1 cellular context compared by ENCODE assay signal in genomic region chr20:53283597-53283996, GRCh38.
TF ChIP-seq lines count a peak whose summit lies in the region.

No MANE protein-coding gene starts in this region.

TF ChIP-seq in GM23338, 12 proteins besides CTCF, POLR2A, EP300 and RAD21 (continued from another document):
- TF ChIP-seq ZNF462 (CRISPR knock-in tag; IDR thresholded peaks at IDR 0.05) = no peak
- TF ChIP-seq STAT1 (IDR thresholded peaks at IDR 0.05; ENCODE audit: unreplicated experiment) = no peak
- no peak for TF ChIP-seq ZNF331 (CRISPR knock-in tag; IDR thresholded peaks at IDR 0.05; ENCODE audit: low read depth)
- no peak for TF ChIP-seq POLR2AphosphoS5 (IDR thresholded peaks at IDR 0.05; ENCODE audit: low read depth)
- TF ChIP-seq NANOG (IDR thresholded peaks at IDR 0.05; ENCODE audit: borderline replicate concordance) = no peak
- no peak for TF ChIP-seq EZH2 (IDR thresholded peaks at IDR 0.05; ENCODE audit: low read depth, unreplicated experiment)
- TF ChIP-seq ZNF114 (CRISPR knock-in tag; IDR thresholded peaks at IDR 0.05) = no peak
- TF ChIP-seq JUNB (IDR thresholded peaks at IDR 0.05; ENCODE audit: unreplicated experiment) = no peak
- TF ChIP-seq CREB1 (CRISPR knock-in tag; IDR thresholded peaks at IDR 0.05; ENCODE audit: low read depth) = no peak
- TF ChIP-seq, protein P1, sequence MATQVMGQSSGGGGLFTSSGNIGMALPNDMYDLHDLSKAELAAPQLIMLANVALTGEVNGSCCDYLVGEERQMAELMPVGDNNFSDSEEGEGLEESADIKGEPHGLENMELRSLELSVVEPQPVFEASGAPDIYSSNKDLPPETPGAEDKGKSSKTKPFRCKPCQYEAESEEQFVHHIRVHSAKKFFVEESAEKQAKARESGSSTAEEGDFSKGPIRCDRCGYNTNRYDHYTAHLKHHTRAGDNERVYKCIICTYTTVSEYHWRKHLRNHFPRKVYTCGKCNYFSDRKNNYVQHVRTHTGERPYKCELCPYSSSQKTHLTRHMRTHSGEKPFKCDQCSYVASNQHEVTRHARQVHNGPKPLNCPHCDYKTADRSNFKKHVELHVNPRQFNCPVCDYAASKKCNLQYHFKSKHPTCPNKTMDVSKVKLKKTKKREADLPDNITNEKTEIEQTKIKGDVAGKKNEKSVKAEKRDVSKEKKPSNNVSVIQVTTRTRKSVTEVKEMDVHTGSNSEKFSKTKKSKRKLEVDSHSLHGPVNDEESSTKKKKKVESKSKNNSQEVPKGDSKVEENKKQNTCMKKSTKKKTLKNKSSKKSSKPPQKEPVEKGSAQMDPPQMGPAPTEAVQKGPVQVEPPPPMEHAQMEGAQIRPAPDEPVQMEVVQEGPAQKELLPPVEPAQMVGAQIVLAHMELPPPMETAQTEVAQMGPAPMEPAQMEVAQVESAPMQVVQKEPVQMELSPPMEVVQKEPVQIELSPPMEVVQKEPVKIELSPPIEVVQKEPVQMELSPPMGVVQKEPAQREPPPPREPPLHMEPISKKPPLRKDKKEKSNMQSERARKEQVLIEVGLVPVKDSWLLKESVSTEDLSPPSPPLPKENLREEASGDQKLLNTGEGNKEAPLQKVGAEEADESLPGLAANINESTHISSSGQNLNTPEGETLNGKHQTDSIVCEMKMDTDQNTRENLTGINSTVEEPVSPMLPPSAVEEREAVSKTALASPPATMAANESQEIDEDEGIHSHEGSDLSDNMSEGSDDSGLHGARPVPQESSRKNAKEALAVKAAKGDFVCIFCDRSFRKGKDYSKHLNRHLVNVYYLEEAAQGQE (IDR thresholded peaks at IDR 0.05; ENCODE audit: unreplicated experiment) = no peak
- TF ChIP-seq, protein P2, sequence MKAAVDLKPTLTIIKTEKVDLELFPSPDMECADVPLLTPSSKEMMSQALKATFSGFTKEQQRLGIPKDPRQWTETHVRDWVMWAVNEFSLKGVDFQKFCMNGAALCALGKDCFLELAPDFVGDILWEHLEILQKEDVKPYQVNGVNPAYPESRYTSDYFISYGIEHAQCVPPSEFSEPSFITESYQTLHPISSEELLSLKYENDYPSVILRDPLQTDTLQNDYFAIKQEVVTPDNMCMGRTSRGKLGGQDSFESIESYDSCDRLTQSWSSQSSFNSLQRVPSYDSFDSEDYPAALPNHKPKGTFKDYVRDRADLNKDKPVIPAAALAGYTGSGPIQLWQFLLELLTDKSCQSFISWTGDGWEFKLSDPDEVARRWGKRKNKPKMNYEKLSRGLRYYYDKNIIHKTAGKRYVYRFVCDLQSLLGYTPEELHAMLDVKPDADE (IDR thresholded peaks at IDR 0.05) = no peak
